Comparison of ENCODE assay signal across 28 cellular contexts in the genomic region with DNA sequence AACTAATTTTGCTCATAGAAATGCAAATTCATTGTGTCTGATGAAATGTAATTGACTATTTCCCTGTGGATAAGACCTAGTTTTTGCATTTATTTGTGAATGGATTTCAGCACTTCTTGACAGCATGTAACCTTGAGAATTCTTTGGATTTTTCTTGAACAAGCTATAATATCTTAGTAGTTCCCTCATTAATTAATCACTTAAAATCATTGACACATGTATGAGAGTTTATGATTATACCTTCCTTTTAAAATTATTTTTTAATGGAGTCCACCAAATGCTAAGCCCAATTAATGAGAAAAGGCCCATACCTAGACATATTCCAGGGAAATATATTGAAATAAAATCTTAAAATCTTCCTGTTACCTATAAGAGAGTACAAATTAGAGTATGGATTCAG. TPM values are rescaled to one million over a fixed set of nuclear protein-coding genes. Genes with fewer than 3 reads are reported as not detected.
"Had no signal": no experiment of that assay in that cellular context is flagged by ENCODE, and none has a peak within 500 bp of the region (broad histone marks: within the 10 kb centered on the region; RNA-seq: fewer than 3 reads in every experiment).

No MANE protein-coding gene starts in this region.

- H3K27me3 Mint-ChIP-seq: natural killer cell treated with Interleukin-12 subunit alpha and Interleukin-12 subunit beta and Interleukin-15 and Interleukin-18, amount 100 ng/mL, for 72 hours; stimulated activated naive CD8-positive, alpha-beta T cell treated with anti-CD3 and anti-CD28 coated beads, Interleukin-15, Interleukin-2, amounts not matched to agents 100 ng/mL and 50 ng/mL, for 24 hours had no signal

- H3K27ac Mint-ChIP-seq: natural killer cell treated with Interleukin-12 subunit alpha and Interleukin-12 subunit beta and Interleukin-15 and Interleukin-18, amount 100 ng/mL, for 72 hours; nephron progenitor cell; stimulated activated effector memory CD8-positive, alpha-beta T cell treated with anti-CD3 and anti-CD28 coated beads, Interleukin-12 subunit alpha, Interleukin-12 subunit beta, amount 100 ng/mL, for 72 hours; stimulated activated naive B cell treated with anti-CD40 and anti-IgM and Interleukin-4, amounts not matched to agents 10 μg/mL and 1 μg/mL and 100 μg/mL, for 72 hours; stimulated activated naive CD8-positive, alpha-beta T cell treated with anti-CD3 and anti-CD28 coated beads, Interleukin-15, Interleukin-2, amounts not matched to agents 100 ng/mL and 50 ng/mL, for 24 hours had no signal

- H3K36me3 ChIP-seq: neutrophil, pancreas, right lobe of liver, sigmoid colon, stomach, thoracic aorta, thyroid gland, tibial nerve, upper lobe of left lung, vagina had no signal

- H3K4me3 Mint-ChIP-seq: natural killer cell treated with Interleukin-12 subunit alpha and Interleukin-12 subunit beta and Interleukin-15 and Interleukin-18, amount 100 ng/mL, for 72 hours; nephron progenitor cell; neural crest cell; stimulated activated effector memory CD8-positive, alpha-beta T cell treated with anti-CD3 and anti-CD28 coated beads, Interleukin-12 subunit alpha, Interleukin-12 subunit beta, amount 100 ng/mL, for 72 hours; stimulated activated naive B cell treated with anti-CD40 and anti-IgM and Interleukin-4, amounts not matched to agents 10 μg/mL and 1 μg/mL and 100 μg/mL, for 72 hours; stimulated activated naive CD8-positive, alpha-beta T cell treated with anti-CD3 and anti-CD28 coated beads, Interleukin-15, Interleukin-2, amounts not matched to agents 100 ng/mL and 50 ng/mL, for 24 hours had no signal

- H3K4me1 ChIP-seq: pancreas, psoas muscle, right lobe of liver, sigmoid colon, stomach, thyroid gland, tibial nerve, upper lobe of left lung, vagina had no signal

- H3K36me3 Mint-ChIP-seq: stimulated activated effector memory CD8-positive, alpha-beta T cell treated with anti-CD3 and anti-CD28 coated beads, Interleukin-12 subunit alpha, Interleukin-12 subunit beta, amount 100 ng/mL, for 72 hours; stimulated activated naive B cell treated with anti-CD40 and anti-IgM and Interleukin-4, amounts not matched to agents 10 μg/mL and 1 μg/mL and 100 μg/mL, for 72 hours had no signal

- H3K9me3 Mint-ChIP-seq: natural killer cell treated with Interleukin-12 subunit alpha and Interleukin-12 subunit beta and Interleukin-15 and Interleukin-18, amount 100 ng/mL, for 72 hours; neural crest cell; stimulated activated effector memory CD8-positive, alpha-beta T cell treated with anti-CD3 and anti-CD28 coated beads, Interleukin-12 subunit alpha, Interleukin-12 subunit beta, amount 100 ng/mL, for 72 hours; stimulated activated naive B cell treated with anti-CD40 and anti-IgM and Interleukin-4, amounts not matched to agents 10 μg/mL and 1 μg/mL and 100 μg/mL, for 72 hours; stimulated activated naive CD8-positive, alpha-beta T cell treated with anti-CD3 and anti-CD28 coated beads, Interleukin-15, Interleukin-2, amounts not matched to agents 100 ng/mL and 50 ng/mL, for 24 hours had no signal

- H3K27me3 ChIP-seq: neutrophil, pancreas, right lobe of liver, sigmoid colon, stomach, thyroid gland, tibial nerve, upper lobe of left lung, vagina had no signal

- ATAC-seq: natural killer cell treated with Interleukin-12 subunit alpha and Interleukin-12 subunit beta and Interleukin-15 and Interleukin-18, amount 100 ng/mL, for 72 hours; pancreas; psoas muscle; right cardiac atrium; right lobe of liver; stimulated activated effector memory CD8-positive, alpha-beta T cell treated with anti-CD3 and anti-CD28 coated beads, Interleukin-12 subunit alpha, Interleukin-12 subunit beta, amount 100 ng/mL, for 72 hours; stimulated activated naive B cell treated with anti-CD40 and anti-IgM and Interleukin-4, amounts not matched to agents 10 μg/mL and 1 μg/mL and 100 μg/mL, for 72 hours had no signal

- DNase-seq: nephron progenitor cell; nucleus accumbens; pancreas; psoas muscle; right cardiac atrium; right lobe of liver; sigmoid colon; small intestine; stimulated activated CD4-positive, alpha-beta T cell treated with anti-CD3 and anti-CD28 coated beads, Interleukin-15, amount 100 ng/mL, for 24 hours; stimulated activated CD4-positive, alpha-beta T cell treated with anti-CD3 and anti-CD28 coated beads, Interleukin-2, amount 100 ng/mL, for 24 hours; stimulated activated CD4-positive, alpha-beta T cell treated with anti-CD3 and anti-CD28 coated beads, Interleukin-2, amount 100 ng/mL, for 48 hours; stimulated activated CD4-positive, alpha-beta T cell treated with anti-CD3 and anti-CD28 coated beads, Interleukin-4, amount 100 ng/mL, for 24 hours; stimulated activated naive B cell treated with anti-CD40 and anti-IgM and Interleukin-4, amounts not matched to agents 10 μg/mL and 1 μg/mL and 100 μg/mL, for 72 hours; stimulated activated naive CD4-positive, alpha-beta T cell treated with Interleukin-2 at 50 U/mL for 16 hours; stomach; thyroid gland; trophoblast cell; upper lobe of left lung had no signal

- H3K4me1 Mint-ChIP-seq: neural crest cell; stimulated activated effector memory CD8-positive, alpha-beta T cell treated with anti-CD3 and anti-CD28 coated beads, Interleukin-12 subunit alpha, Interleukin-12 subunit beta, amount 100 ng/mL, for 72 hours had no signal

- H3K27ac ChIP-seq: neutrophil, pancreas, psoas muscle, right lobe of liver, sigmoid colon, stomach, thyroid gland, tibial nerve, upper lobe of left lung, vagina had no signal

- FAIRE-seq: pancreas, small intestine, urothelium cell line had no signal

- H3K4me3 ChIP-seq: pancreas, psoas muscle, right lobe of liver, sigmoid colon, stomach, thoracic aorta, thyroid gland, tibial nerve, upper lobe of left lung, vagina had no signal

- H3K9me3 ChIP-seq: neutrophil, pancreas, psoas muscle, right lobe of liver, sigmoid colon, stomach, thoracic aorta, thyroid gland, tibial nerve, upper lobe of left lung, vagina had no signal

RNA-seq across cellular contexts. Expression of gene GLIPR1L2, which starts 16.8 kb away (rescaled TPM):
- total RNA-seq: skeletal muscle tissue, stomach had no signal
